In the genomic region with DNA sequence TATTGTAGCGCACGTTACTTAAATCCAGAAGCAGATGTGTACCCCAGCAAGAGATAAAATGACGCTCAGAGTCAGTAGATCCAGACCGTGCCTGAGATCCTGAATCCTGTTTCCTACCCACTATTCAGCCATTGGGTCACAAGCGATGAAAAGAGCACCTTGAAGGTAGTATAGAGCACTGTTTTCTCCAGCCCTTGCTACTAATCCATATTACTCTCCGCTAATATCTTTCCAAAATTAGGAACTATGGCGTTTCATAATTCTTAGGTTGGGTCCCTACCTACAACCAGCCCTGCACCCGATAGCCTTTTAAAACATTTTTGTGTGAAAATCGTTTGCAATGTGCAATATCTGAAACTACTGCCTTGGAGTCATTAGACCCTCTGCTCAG, we compare ENCODE assay signal across 8 cellular contexts. TPM values are rescaled to one million over a fixed set of nuclear protein-coding genes. Genes with fewer than 3 reads are reported as not detected.
A peak's percentile ranks its signal among the peaks of the same experiment; 100 is the strongest.
DNase-seq lines count a peak whose midpoint lies in the region; ATAC-seq, FAIRE-seq and TF ChIP-seq lines count a peak whose summit lies in the region.

No MANE protein-coding gene starts in this region.

- H3K4me1 Mint-ChIP-seq in mesothelial cell of epicardium, result peaks cover 24% of the 10 kb centered on the region

- ATAC-seq in A549 (peak; percentile 53 to 62), GM19467 (IDR thresholded peaks at IDR 0.05; ENCODE audit: unreplicated experiment) (peak; percentile 13), HG03571 (IDR thresholded peaks at IDR 0.05; ENCODE audit: unreplicated experiment) (peak; percentile 13)

- H3K9me3 ChIP-seq in A549, result no peaks in the 10 kb centered on the region

- H3K4me3 ChIP-seq in A549, result peak overlapping the region; percentile 65

- 1% methylated on average over 9 of the region's 9 CpGs for WGBS in A549 (ENCODE audit: missing lambda C conversion rate)

- TF ChIP-seq EP300 in A549 (IDR thresholded peaks at IDR 0.05), result no peak

- FAIRE-seq in A549 (lab: Jason Lieb, UNC), result no peak

- H3K4me1 ChIP-seq in A549, result peaks cover 21% of the 10 kb centered on the region

- DNase-seq in A549 (ENCODE audit: low read depth in 1 of 2, low spot score in 1 of 2) (peak in 1 of 2 experiments; percentile 52), caudate nucleus (lab: John Stamatoyannopoulos, UW) (no peak), mesothelial cell of epicardium (ENCODE audit: low spot score in 2 of 2, unreplicated experiment in 2 of 2) (no peak), ecto neural progenitor cell (ENCODE audit: low spot score) (no peak), amniotic stem cell (lab: John Stamatoyannopoulos, UW) (no peak), NCI-H2171 treated with DMSO at 0.1 percent for 48 hours (lab: John Stamatoyannopoulos, UW) (no peak)

- H3K4me2 ChIP-seq in A549, result peak overlapping the region; percentile 81

- TF ChIP-seq CTCF in A549 (IDR thresholded peaks at IDR 0.05) (no peak), mesothelial cell of epicardium (IDR thresholded peaks at IDR 0.05; ENCODE audit: unreplicated experiment) (no peak)

- POLR2A ChIA-PET in A549 (lab: Yijun Ruan, JAX), result interaction anchor here (0.7 to 2.1 kb wide), 14 partner anchors 8 to 210 kb away, joined by 3 to 10 read pairs (median 4); a partner anchor contains a TSS

- peak overlapping the region; percentile 96 for H3K27ac Mint-ChIP-seq in mesothelial cell of epicardium

- H3K9me3 Mint-ChIP-seq in mesothelial cell of epicardium, result peaks cover 13% of the 10 kb centered on the region

- H3K36me3 Mint-ChIP-seq in mesothelial cell of epicardium, result peaks cover 19% of the 10 kb centered on the region

- TF ChIP-seq POLR2A in A549 (IDR thresholded peaks at IDR 0.05; ENCODE audit: low read length), result no peak

- H3K27me3 Mint-ChIP-seq in mesothelial cell of epicardium (ENCODE audit: low read depth), result no peaks in the 10 kb centered on the region

- H3K27ac ChIP-seq in A549 (peak overlapping the region; percentile 70 to 91), caudate nucleus (ENCODE audit: low read depth, low read length) (peak overlapping the region; percentile 96)

- CTCF ChIA-PET in A549 (lab: Yijun Ruan, JAX), result interaction anchor here (0.7 to 1.8 kb wide), 6 partner anchors 12 to 173 kb away, joined by 3 to 9 read pairs (median 3); no protein-coding TSS in a partner anchor

- H3K4me3 Mint-ChIP-seq in mesothelial cell of epicardium, result peak overlapping the region; percentile 100

- TF ChIP-seq RAD21 in A549 (conservative IDR thresholded peaks at IDR 0.05 in 1 of 2, IDR thresholded peaks at IDR 0.05 in 1 of 2), result no peak

TF ChIP-seq in A549, 52 proteins besides CTCF, POLR2A, EP300 and RAD21:
- TF ChIP-seq ZC3H11A (IDR thresholded peaks at IDR 0.05) (no peak), PHF8 (IDR thresholded peaks at IDR 0.05; ENCODE audit: borderline replicate concordance, low read depth) (0 out of 2 replicates have a peak, but pooled peaks have one; percentile 58), KDM5A (IDR thresholded peaks at IDR 0.05) (peak; percentile 56), RARB (CRISPR knock-in tag; IDR thresholded peaks at IDR 0.05) (0 out of 2 replicates have a peak, but pooled peaks have one; percentile 27)

RNA-seq across cellular contexts. Expression of a gene that starts 0.6 kb away (rescaled TPM):
- polyA plus RNA-seq in A549 (2011; rRNA removed) (17.8 and 23.7 TPM in 2 replicates), A549 (2017; fragmentation: RNase III; extraction: RNeasy Plus Mini Kit Qiagen cat#74134 plus additional on column Dnase treatment) (13.4 to 17.6 TPM (median 16.5 TPM) in 3 replicates)
- polyA plus RNA-seq in A549 (2012; cell fraction: cytosol; rRNA removed), result 12.0 and 12.6 TPM in 2 replicates
- 16.0 and 19.0 TPM in 2 replicates for polyA plus RNA-seq in A549 (2012; cell fraction: nucleus; rRNA removed)
- polyA minus RNA-seq in A549 (2011; rRNA and poly(A)+ RNA removed), result 26.1 and 30.0 TPM in 2 replicates
- total RNA-seq in mesothelial cell of epicardium, result 10.7 to 12.5 TPM (median 12.3 TPM) in 3 replicates

RNA-seq across cellular contexts. Expression of a gene that starts 0.8 kb away (rescaled TPM):
- polyA plus RNA-seq in A549 (2011; rRNA removed) (51.0 and 69.0 TPM in 2 replicates), A549 (2017; fragmentation: RNase III; extraction: RNeasy Plus Mini Kit Qiagen cat#74134 plus additional on column Dnase treatment) (24.3 to 26.5 TPM (median 26.3 TPM) in 3 replicates)
- polyA plus RNA-seq in A549 (2012; cell fraction: cytosol; rRNA removed), result 28.4 and 29.5 TPM in 2 replicates
- polyA plus RNA-seq in A549 (2012; cell fraction: nucleus; rRNA removed), result 23.1 and 32.1 TPM in 2 replicates
- polyA minus RNA-seq in A549 (2011; rRNA and poly(A)+ RNA removed), result 45.8 and 68.3 TPM in 2 replicates
- total RNA-seq in mesothelial cell of epicardium, result 25.1 to 25.4 TPM (median 25.3 TPM) in 3 replicates
